In genomic region chr19:42282810-42283247, GRCh38 we compare ENCODE assay signal across 8 cellular contexts. TPM values are rescaled to one million over a fixed set of nuclear protein-coding genes. Genes with fewer than 3 reads are reported as not detected.
DNase-seq lines count a peak whose midpoint lies in the region; ATAC-seq and TF ChIP-seq lines count a peak whose summit lies in the region.
"Had no signal": no experiment of that assay in that cellular context is flagged by ENCODE, and none has a peak within 500 bp of the region (broad histone marks: within the 10 kb centered on the region; RNA-seq: fewer than 3 reads in every experiment).

No MANE protein-coding gene starts in this region.

- CTCF ChIA-PET in RWPE1 (lab: Yijun Ruan, JAX) = no interaction called here

- ATAC-seq in HG02852 (IDR thresholded peaks at IDR 0.05; ENCODE audit: unreplicated experiment) (no peak), GM18520 (IDR thresholded peaks at IDR 0.05; ENCODE audit: unreplicated experiment) (no peak)

- H3K4me3 ChIP-seq in GM12875 (ENCODE audit: low read depth, low read length) = peak overlapping the region; percentile 54
- peak overlapping the region; percentile 20 for H3K4me3 ChIP-seq in hepatocyte
- H3K4me3 ChIP-seq in smooth muscle cell = peak overlapping the region; percentile 40

- POLR2A ChIA-PET in RWPE1 (lab: Yijun Ruan, JAX; ENCODE audit: low non-redundant PET) = no interaction called here

- H3K4me1 ChIP-seq in hepatocyte (ENCODE audit: insufficient read depth) (peaks cover 57% of the 10 kb centered on the region), smooth muscle cell (ENCODE audit: low read depth) (peaks cover 37% of the 10 kb centered on the region)

- no peak for DNase-seq in RWPE1 (ENCODE audit: low spot score)
- DNase-seq in hepatocyte (ENCODE audit: low spot score) = no peak
- DNase-seq in smooth muscle cell (lab: John Stamatoyannopoulos, UW; ENCODE audit: unreplicated experiment) = no peak
- DNase-seq in OCI-M2 (lab: John Stamatoyannopoulos, UW; ENCODE audit: unreplicated experiment) = no peak

- peaks cover 36% of the 10 kb centered on the region for H3F3A ChIP-seq in smooth muscle cell (ENCODE audit: low read depth)

- H4K20me1 ChIP-seq in hepatocyte (ENCODE audit: insufficient read depth, poor library complexity, severe bottlenecking) (peaks cover 32% of the 10 kb centered on the region), smooth muscle cell (ENCODE audit: low read depth) (peaks cover 38% of the 10 kb centered on the region)

- no peak overlapping the region for H3K9ac ChIP-seq in smooth muscle cell (ENCODE audit: low read depth)

- H3K9me2 ChIP-seq in hepatocyte (replicated peaks; ENCODE audit: insufficient read depth) = no peaks in the 10 kb centered on the region

- TF ChIP-seq CTCF in GM12875 (IDR thresholded peaks at IDR 0.05; ENCODE audit: borderline replicate concordance, insufficient read depth, low read depth, low read length) = no peak
- no peak for TF ChIP-seq CTCF in RWPE1 (conservative IDR thresholded peaks at IDR 0.05; ENCODE audit: low read depth)
- no peak for TF ChIP-seq CTCF in hepatocyte (IDR thresholded peaks at IDR 0.05; ENCODE audit: poor library complexity)
- TF ChIP-seq CTCF in smooth muscle cell (IDR thresholded peaks at IDR 0.05; ENCODE audit: borderline replicate concordance, insufficient read depth, poor library complexity, severe bottlenecking) = no peak

- H3K79me2 ChIP-seq in hepatocyte = peaks cover 58% of the 10 kb centered on the region
- H3K79me2 ChIP-seq in smooth muscle cell (ENCODE audit: low read depth) = peaks cover 12% of the 10 kb centered on the region

- peak overlapping the region; percentile 94 for H3K4me2 ChIP-seq in hepatocyte
- peak overlapping the region; percentile 95 for H3K4me2 ChIP-seq in smooth muscle cell

- no peaks in the 10 kb centered on the region for H3K36me3 ChIP-seq in hepatocyte (replicated peaks; ENCODE audit: insufficient read depth, low read depth)
- no peaks in the 10 kb centered on the region for H3K36me3 ChIP-seq in smooth muscle cell (ENCODE audit: low read depth)

- H2AFZ ChIP-seq in hepatocyte = no peak overlapping the region
- H2AFZ ChIP-seq in smooth muscle cell (ENCODE audit: low read depth) = no peak overlapping the region

- peak overlapping the region; percentile 100 for H3K27ac ChIP-seq in RWPE1
- peak overlapping the region; percentile 99 for H3K27ac ChIP-seq in hepatocyte
- peak overlapping the region; percentile 97 for H3K27ac ChIP-seq in smooth muscle cell (ENCODE audit: low read depth)

- 47% methylated on average over 5 of the region's 5 CpGs for WGBS in hepatocyte (ENCODE audit: low lambda C conversion rate, missing lambda C conversion rate)
- WGBS in smooth muscle cell (ENCODE audit: low lambda C conversion rate) = 36% methylated on average over 5 of the region's 5 CpGs

- H3K9me3 ChIP-seq in hepatocyte (ENCODE audit: low read depth) (no peaks in the 10 kb centered on the region), smooth muscle cell (replicated peaks; ENCODE audit: low read depth) (no peaks in the 10 kb centered on the region)

- no peaks in the 10 kb centered on the region for H3K27me3 ChIP-seq in hepatocyte
- no peaks in the 10 kb centered on the region for H3K27me3 ChIP-seq in smooth muscle cell (ENCODE audit: low read depth)

RNA-seq across cellular contexts. Expression of gene CIC, which starts 13.8 kb away (rescaled TPM):
- total RNA-seq in hepatocyte = 14.3 and 17.4 TPM in 2 replicates
- polyA plus RNA-seq in hepatocyte = 19.3 and 23.2 TPM in 2 replicates
- total RNA-seq in smooth muscle cell = 12.6 and 13.6 TPM in 2 replicates
- polyA plus RNA-seq in smooth muscle cell = 18.4 and 19.5 TPM in 2 replicates

RNA-seq across cellular contexts. Expression of gene PRR19, which starts 19.1 kb away (rescaled TPM):
- total RNA-seq in hepatocyte (0.24 and 2.2 TPM in 2 replicates), smooth muscle cell (0.45 and 1.3 TPM in 2 replicates)
- polyA plus RNA-seq in hepatocyte (1.9 and 3.0 TPM in 2 replicates), smooth muscle cell (0.73 and 1.0 TPM in 2 replicates)

RNA-seq across cellular contexts. Expression of gene PAFAH1B3, which starts 19.6 kb away (rescaled TPM):
- total RNA-seq in hepatocyte (46.1 and 70.6 TPM in 2 replicates), smooth muscle cell (44.6 and 44.7 TPM in 2 replicates)
- polyA plus RNA-seq in hepatocyte (98.6 and 116 TPM in 2 replicates), smooth muscle cell (71.0 and 75.7 TPM in 2 replicates)

RNA-seq across cellular contexts. Expression of gene ERF, which starts 27.9 kb away (rescaled TPM):
- total RNA-seq in hepatocyte (32.6 and 47.1 TPM in 2 replicates), smooth muscle cell (20.5 and 43.9 TPM in 2 replicates)
- polyA plus RNA-seq in hepatocyte (20.4 and 24.4 TPM in 2 replicates), smooth muscle cell (14.2 and 14.9 TPM in 2 replicates)

RNA-seq across cellular contexts. Expression of gene TMEM145, which starts 30.3 kb away (rescaled TPM):
- 0.40 TPM in 1 of 2 replicates, not detected in the other for total RNA-seq in hepatocyte
- 0.58 TPM in 1 of 2 replicates, not detected in the other for polyA plus RNA-seq in hepatocyte
- total RNA-seq in smooth muscle cell = not detected in 2 replicates
- polyA plus RNA-seq in smooth muscle cell = 0.09 and 0.11 TPM in 2 replicates
- total RNA-seq: M059J had no signal
